Comparison of ENCODE assay signal across 23 cellular contexts in genomic region chr13:31755803-31756212, GRCh38. TPM values are rescaled to one million over a fixed set of nuclear protein-coding genes. Genes with fewer than 3 reads are reported as not detected.
DNase-seq lines count a peak whose midpoint lies in the region; ATAC-seq and TF ChIP-seq lines count a peak whose summit lies in the region.
"Had no signal": no experiment of that assay in that cellular context is flagged by ENCODE, and none has a peak within 500 bp of the region (broad histone marks: within the 10 kb centered on the region; RNA-seq: fewer than 3 reads in every experiment).

No MANE protein-coding gene starts in this region.

- H3K79me2 ChIP-seq in mammary epithelial cell (ENCODE audit: insufficient read depth, low read length) (no peaks in the 10 kb centered on the region), neural progenitor cell (ENCODE audit: low read depth) (no peaks in the 10 kb centered on the region)

- H3K27ac Mint-ChIP-seq in effector memory CD8-positive, alpha-beta T cell: no peak overlapping the region
- no peak overlapping the region for H3K27ac Mint-ChIP-seq in neural progenitor cell
- H3K27ac Mint-ChIP-seq: CD4-positive, CD25-positive, alpha-beta regulatory T cell; naive thymus-derived CD4-positive, alpha-beta T cell had no signal

- H3K9me3 ChIP-seq in mammary epithelial cell (replicated peaks; ENCODE audit: insufficient read depth, low read length): no peaks in the 10 kb centered on the region
- no peaks in the 10 kb centered on the region for H3K9me3 ChIP-seq in breast epithelium
- no peaks in the 10 kb centered on the region for H3K9me3 ChIP-seq in SJSA1 (replicated peaks)
- no peaks in the 10 kb centered on the region for H3K9me3 ChIP-seq in neural progenitor cell (ENCODE audit: low read depth)
- H3K9me3 ChIP-seq: gastroesophageal sphincter, lower lobe of right lung had no signal

- no peak for DNase-seq in mammary epithelial cell
- DNase-seq in breast epithelium (ENCODE audit: low spot score in 2 of 2): no peak
- no peak for DNase-seq in SJSA1 (ENCODE audit: low read depth in 1 of 2, low spot score in 2 of 2)
- peak; percentile 68 for DNase-seq in glomerular visceral epithelial cell (ENCODE audit: extremely low spot score)
- no peak for DNase-seq in NCI-H82 treated with DMSO at 0.1 percent for 48 hours (lab: John Stamatoyannopoulos, UW; ENCODE audit: unreplicated experiment)
- no peak for DNase-seq in NCI-H146 (lab: John Stamatoyannopoulos, UW)
- no peak for DNase-seq in effector memory CD8-positive, alpha-beta T cell
- no peak for DNase-seq in neural progenitor cell (ENCODE audit: low spot score)
- DNase-seq: CD4-positive, CD25-positive, alpha-beta regulatory T cell; DND-41; lower lobe of right lung; MV-4-11; naive thymus-derived CD4-positive, alpha-beta T cell; NCI-H2081; NCI-H524; posterior cingulate gyrus; SIG-M5 had no signal

- TF ChIP-seq CTCF in mammary epithelial cell (conservative IDR thresholded peaks at IDR 0.05 in 1 of 2, IDR thresholded peaks at IDR 0.05 in 1 of 2; ENCODE audit: extremely low read depth in 1 of 2, insufficient read depth in 1 of 2, low read depth in 1 of 2, low read length in 2 of 2): no peak
- no peak for TF ChIP-seq CTCF in breast epithelium (IDR thresholded peaks at IDR 0.05)
- TF ChIP-seq CTCF in neural progenitor cell (IDR thresholded peaks at IDR 0.05): no peak

- H3K9me3 Mint-ChIP-seq in effector memory CD8-positive, alpha-beta T cell: peaks cover 0 to 2% of the 10 kb centered on the region in 2 donors
- no peaks in the 10 kb centered on the region for H3K9me3 Mint-ChIP-seq in neural progenitor cell
- H3K9me3 Mint-ChIP-seq: CD4-positive, CD25-positive, alpha-beta regulatory T cell; IgD-negative memory B cell had no signal

- H3K4me3 ChIP-seq in mammary epithelial cell (replicated peaks in 1 of 3; ENCODE audit: insufficient read depth in 1 of 3, low read depth in 2 of 3, low read length in 3 of 3): no peak overlapping the region
- H3K4me3 ChIP-seq in breast epithelium: no peak overlapping the region
- H3K4me3 ChIP-seq in SJSA1: no peak overlapping the region
- H3K4me3 ChIP-seq in neural progenitor cell: no peak overlapping the region
- H3K4me3 ChIP-seq: gastroesophageal sphincter, lower lobe of right lung had no signal

- dilution Hi-C loops in mammary epithelial cell (cut with HindIII; ENCODE audit: low sequenced_read_pairs): no loop called here

- CTCF ChIA-PET in mammary epithelial cell (lab: Charles Lee; ENCODE audit: low non-redundant PET): no interaction called here

- H3K36me3 Mint-ChIP-seq in effector memory CD8-positive, alpha-beta T cell (ENCODE audit: insufficient read depth): peaks cover 3% of the 10 kb centered on the region
- H3K36me3 Mint-ChIP-seq in neural progenitor cell: no peaks in the 10 kb centered on the region
- H3K36me3 Mint-ChIP-seq: CD4-positive, CD25-positive, alpha-beta regulatory T cell; IgD-negative memory B cell; naive thymus-derived CD4-positive, alpha-beta T cell had no signal

- H3K27ac ChIP-seq in mammary epithelial cell (ENCODE audit: insufficient read depth, low read depth, low read length): no peak overlapping the region
- H3K27ac ChIP-seq in breast epithelium: no peak overlapping the region
- peak overlapping the region; percentile 46 for H3K27ac ChIP-seq in SJSA1
- H3K27ac ChIP-seq in neural progenitor cell: no peak overlapping the region
- H3K27ac ChIP-seq: 22Rv1, gastroesophageal sphincter, lower lobe of right lung had no signal

- no peaks in the 10 kb centered on the region for H3F3A ChIP-seq in neural progenitor cell (ENCODE audit: low read depth)

- intact Hi-C loops in mammary epithelial cell (cut with micrococcal nuclease): no loop called here
- intact Hi-C loops in breast epithelium (cut with DNase I; ENCODE audit: low total_unique reads): no loop called here

- H3K27me3 ChIP-seq in mammary epithelial cell (ENCODE audit: insufficient read depth, low read length) (no peaks in the 10 kb centered on the region), breast epithelium (peaks cover 0 to 3% of the 10 kb centered on the region in 2 donors), SJSA1 (replicated peaks) (no peaks in the 10 kb centered on the region), neural progenitor cell (no peaks in the 10 kb centered on the region)

- no TSS peak for BruUV-seq in mammary epithelial cell (replicated peaks; lab: Mats Ljungman, UMichigan)

- H3K9ac ChIP-seq in mammary epithelial cell (ENCODE audit: insufficient read depth, low read length): no peak overlapping the region
- H3K9ac ChIP-seq in neural progenitor cell: no peak overlapping the region

- ATAC-seq in effector memory CD8-positive, alpha-beta T cell (replicated peaks): no peak
- ATAC-seq: gastroesophageal sphincter; lower lobe of right lung; naive thymus-derived CD4-positive, alpha-beta T cell had no signal

- H3K4me2 ChIP-seq in mammary epithelial cell (ENCODE audit: insufficient read depth, low read depth, low read length) (no peak overlapping the region), neural progenitor cell (no peak overlapping the region)

- no peak for TF ChIP-seq POLR2A in breast epithelium (IDR thresholded peaks at IDR 0.05)

- 81% methylated on average over 3 of the region's 5 CpGs for WGBS in mammary epithelial cell (ENCODE audit: low coverage, missing lambda C conversion rate)

- peaks cover 5 to 36% of the 10 kb centered on the region in 2 donors for H3K27me3 Mint-ChIP-seq in effector memory CD8-positive, alpha-beta T cell
- H3K27me3 Mint-ChIP-seq in neural progenitor cell (ENCODE audit: insufficient read depth, low read depth): no peaks in the 10 kb centered on the region

- no peaks in the 10 kb centered on the region for H3K4me1 Mint-ChIP-seq in effector memory CD8-positive, alpha-beta T cell (ENCODE audit: low read depth in 2 of 2)
- no peaks in the 10 kb centered on the region for H3K4me1 Mint-ChIP-seq in neural progenitor cell
- H3K4me1 Mint-ChIP-seq: CD4-positive, CD25-positive, alpha-beta regulatory T cell; IgD-negative memory B cell; naive thymus-derived CD4-positive, alpha-beta T cell had no signal

- no peak overlapping the region for H3K4me3 Mint-ChIP-seq in effector memory CD8-positive, alpha-beta T cell
- no peak overlapping the region for H3K4me3 Mint-ChIP-seq in neural progenitor cell
- H3K4me3 Mint-ChIP-seq: CD4-positive, CD25-positive, alpha-beta regulatory T cell; IgD-negative memory B cell; naive thymus-derived CD4-positive, alpha-beta T cell had no signal

- no peaks in the 10 kb centered on the region for H3K36me3 ChIP-seq in mammary epithelial cell (ENCODE audit: insufficient read depth, low read length)
- H3K36me3 ChIP-seq in breast epithelium: no peaks in the 10 kb centered on the region
- H3K36me3 ChIP-seq in SJSA1: no peaks in the 10 kb centered on the region
- H3K36me3 ChIP-seq in neural progenitor cell: no peaks in the 10 kb centered on the region
- H3K36me3 ChIP-seq: gastroesophageal sphincter, lower lobe of right lung had no signal

- peak overlapping the region; percentile 10 for H2AFZ ChIP-seq in mammary epithelial cell (ENCODE audit: low read depth, low read length)
- no peak overlapping the region for H2AFZ ChIP-seq in neural progenitor cell (replicated peaks)

- in situ Hi-C loops in mammary epithelial cell (cut with MboI; ENCODE audit: low sequenced_read_pairs in 2 of 2): no loop called here

- H3K4me1 ChIP-seq in mammary epithelial cell (ENCODE audit: insufficient read depth, low read length): peaks cover 10% of the 10 kb centered on the region
- H3K4me1 ChIP-seq in breast epithelium: no peaks in the 10 kb centered on the region
- H3K4me1 ChIP-seq in SJSA1 (replicated peaks): peaks cover 10% of the 10 kb centered on the region
- no peaks in the 10 kb centered on the region for H3K4me1 ChIP-seq in neural progenitor cell
- H3K4me1 ChIP-seq: gastroesophageal sphincter, lower lobe of right lung had no signal

- no peaks in the 10 kb centered on the region for H4K20me1 ChIP-seq in mammary epithelial cell (ENCODE audit: insufficient read depth, low read length)
- no peaks in the 10 kb centered on the region for H4K20me1 ChIP-seq in neural progenitor cell (ENCODE audit: low read depth)

RNA-seq across cellular contexts. Expression of gene RXFP2, which starts 16.5 kb away (rescaled TPM):
- total RNA-seq in mammary epithelial cell: not detected
- polyA plus RNA-seq in mammary epithelial cell: not detected
- polyA minus RNA-seq in mammary epithelial cell: not detected
- total RNA-seq in breast epithelium: under 1 TPM in 1 of 3 donors, not detected in 2; 0.48 TPM
- total RNA-seq in SJSA1 (2014; rRNA removed; shearing (Covaris generic)): 0.16 TPM in 1 of 2 replicates, not detected in the other
- not detected in 2 replicates for total RNA-seq in neural progenitor cell (ENCODE audit: low replicate concordance)
- total RNA-seq: CD4-positive, CD25-positive, alpha-beta regulatory T cell; chondrocyte; gastroesophageal sphincter; lower lobe of right lung; naive thymus-derived CD4-positive, alpha-beta T cell; T-helper 2 cell treated with Interferon-gamma antibody and Interleukin-4, amounts not matched to agents 100 ng/mL and 5 ng/mL, for 36 hours had no signal
- polyA plus RNA-seq: CD4-positive, CD25-positive, alpha-beta regulatory T cell; IgD-negative memory B cell; naive thymus-derived CD4-positive, alpha-beta T cell; thymus had no signal
